Comparison of ENCODE assay signal across 18 cellular contexts in genomic region chr20:42981258-42981657, GRCh38.
A peak's percentile ranks its signal among the peaks of the same experiment; 100 is the strongest.
DNase-seq lines count a peak whose midpoint lies in the region; FAIRE-seq and TF ChIP-seq lines count a peak whose summit lies in the region.
"Had no signal": no experiment of that assay in that cellular context is flagged by ENCODE, and none has a peak within 500 bp of the region (broad histone marks: within the 10 kb centered on the region; RNA-seq: fewer than 3 reads in every experiment).

No MANE protein-coding gene starts in this region.

- FAIRE-seq in H1 (lab: Jason Lieb, UNC), result no peak
- FAIRE-seq: GM12878 had no signal

- TF ChIP-seq RAD21 in H1 (IDR thresholded peaks at IDR 0.05 in 1 of 2, conservative IDR thresholded peaks at IDR 0.05 in 1 of 2; ENCODE audit: low read depth in 2 of 2, low read length in 2 of 2), result no peak

- H4K91ac ChIP-seq in H1 (replicated peaks; ENCODE audit: insufficient read length, low read length), result no peak overlapping the region

- H3K56ac ChIP-seq in H1 (replicated peaks; ENCODE audit: insufficient read length, low read depth, low read length), result no peak overlapping the region

- CTCF ChIA-PET in H1 (lab: Charles Lee; ENCODE audit: partially characterized antibody), result interaction anchor here (1.2 kb wide), 1 partner anchor 45 kb away, joined by 4 read pairs; no protein-coding TSS in a partner anchor

- H3K4me3 Mint-ChIP-seq in progenitor cell of endocrine pancreas (ENCODE audit: low read depth), result no peak overlapping the region
- no peak overlapping the region for H3K4me3 Mint-ChIP-seq in activated T-cell treated with anti-CD3 and anti-CD28 coated beads, Interleukin-2, amount 50 U/mL, for 24 hours
- H3K4me3 Mint-ChIP-seq: CD14-positive monocyte; CD4-positive, alpha-beta memory T cell had no signal

- H3K79me2 ChIP-seq in H1 (ENCODE audit: control insufficient read depth in 1 of 2, insufficient read depth in 2 of 2, low read length in 2 of 2), result no peaks in the 10 kb centered on the region

- no peak for TF ChIP-seq EP300 in H1 (IDR thresholded peaks at IDR 0.05; ENCODE audit: borderline replicate concordance in 1 of 2, low read depth in 2 of 2, low read length in 2 of 2)

- H3K36me3 Mint-ChIP-seq in progenitor cell of endocrine pancreas (ENCODE audit: insufficient read depth), result peaks cover 14% of the 10 kb centered on the region
- H3K36me3 Mint-ChIP-seq in activated T-cell treated with anti-CD3 and anti-CD28 coated beads, Interleukin-2, amount 50 U/mL, for 24 hours (ENCODE audit: low read depth), result no peaks in the 10 kb centered on the region
- H3K36me3 Mint-ChIP-seq: CD14-positive monocyte; CD4-positive, alpha-beta memory T cell had no signal

- peak overlapping the region; percentile 96 for H2BK12ac ChIP-seq in H1 (ENCODE audit: low read depth, low read length)

- H2AK5ac ChIP-seq in H1 (ENCODE audit: low read depth, low read length), result peak overlapping the region; percentile 87; the same call in 1 of the 2 replicates

- H2BK5ac ChIP-seq in H1 (ENCODE audit: low read depth, low read length), result no peak overlapping the region

- POLR2A ChIA-PET in H1 (lab: Charles Lee; ENCODE audit: partially characterized antibody), result interaction anchor here (0.6 to 1.2 kb wide), 2 partner anchors 146 to 548 kb away, joined by 3 read pairs; no protein-coding TSS in a partner anchor

- peak overlapping the region; percentile 73 for H2BK120ac ChIP-seq in H1 (replicated peaks; ENCODE audit: low read depth, low read length)

- no peak overlapping the region for H4K5ac ChIP-seq in H1 (ENCODE audit: insufficient read length, low read depth, low read length)

- no peak overlapping the region for H4K8ac ChIP-seq in H1 (ENCODE audit: extremely low read depth, insufficient read depth, low read length)

- peaks cover 42% of the 10 kb centered on the region for H3K4me1 Mint-ChIP-seq in progenitor cell of endocrine pancreas (ENCODE audit: low read depth)
- H3K4me1 Mint-ChIP-seq in activated T-cell treated with anti-CD3 and anti-CD28 coated beads, Interleukin-2, amount 50 U/mL, for 24 hours (ENCODE audit: low read depth), result no peaks in the 10 kb centered on the region
- H3K4me1 Mint-ChIP-seq: CD14-positive monocyte; CD4-positive, alpha-beta memory T cell had no signal

- no peak for TF ChIP-seq CTCF in H1 (IDR thresholded peaks at IDR 0.05; ENCODE audit: control extremely low read depth in 1 of 3, insufficient read depth in 1 of 3, low read depth in 1 of 3, low read length in 3 of 3)
- no peak for TF ChIP-seq CTCF in progenitor cell of endocrine pancreas (IDR thresholded peaks at IDR 0.05; ENCODE audit: unreplicated experiment)

- H3K79me1 ChIP-seq in H1 (ENCODE audit: low read depth, low read length), result no peaks in the 10 kb centered on the region

- no peaks in the 10 kb centered on the region for H3K23me2 ChIP-seq in H1 (ENCODE audit: low read depth, low read length)

- H3K27me3 Mint-ChIP-seq in progenitor cell of endocrine pancreas, result no peaks in the 10 kb centered on the region
- no peaks in the 10 kb centered on the region for H3K27me3 Mint-ChIP-seq in activated T-cell treated with anti-CD3 and anti-CD28 coated beads, Interleukin-2, amount 50 U/mL, for 24 hours
- H3K27me3 Mint-ChIP-seq: CD4-positive, alpha-beta memory T cell had no signal

- H3K27me3 ChIP-seq in HUES48 (ENCODE audit: control insufficient read depth, insufficient read depth, low read length) (peaks cover 7% of the 10 kb centered on the region), H1 (replicated peaks in 1 of 4; ENCODE audit: control insufficient read depth in 3 of 4, extremely low read depth in 1 of 4, insufficient read depth in 3 of 4, low read length in 3 of 4) (0 out of 7 replicates have a peak, but pooled peaks cover 0 to 2% (median 0%) of the 10 kb centered on the region in 4 experiments)
- H3K27me3 ChIP-seq: BLaER1 had no signal

- H3K4me1 ChIP-seq in HUES48 (ENCODE audit: control insufficient read depth, insufficient read depth, low read length) (peaks cover 26% of the 10 kb centered on the region), H1 (replicated peaks in 1 of 4; ENCODE audit: control insufficient read depth in 3 of 4, insufficient read depth in 4 of 4, low read length in 3 of 4) (peaks cover 0 to 13% (median 8%) of the 10 kb centered on the region in 4 experiments; a peak in 5 of 7 replicates)
- H3K4me1 ChIP-seq: BLaER1 had no signal

- H3K9me3 ChIP-seq in HUES48 (ENCODE audit: control insufficient read depth, insufficient read depth, low read length) (no peaks in the 10 kb centered on the region), H1 (ENCODE audit: insufficient read depth in 2 of 2, low read depth in 1 of 2, low read length in 1 of 2) (no peaks in the 10 kb centered on the region)
- H3K9me3 ChIP-seq: BLaER1 had no signal

- no peak overlapping the region for H3K4me3 ChIP-seq in HUES48 (ENCODE audit: low read depth, low read length)
- H3K4me3 ChIP-seq in H1 (ENCODE audit: extremely low read depth in 1 of 4, insufficient read depth in 2 of 4, low read depth in 3 of 4, low read length in 4 of 4), result no peak overlapping the region
- H3K4me3 ChIP-seq: BLaER1, GM12878 had no signal

- WGBS in H1 (ENCODE audit: extremely low coverage in 1 of 2, insufficient coverage in 1 of 2, insufficient read length in 1 of 2, insufficient replicate concordance in 2 of 2, low coverage in 1 of 2, low lambda C conversion rate in 2 of 2, missing lambda C conversion rate in 1 of 2), 2 experiments, result 92% methylated on average over 2 of the region's 2 CpGs; no CpG with 5 or more reads in 1 of the 2 experiments

- no peak overlapping the region for H2AFZ ChIP-seq in H1 (ENCODE audit: low read length)

- peak overlapping the region; percentile 43 for H3K27ac ChIP-seq in HUES48 (ENCODE audit: low read depth, low read length)
- no peak overlapping the region for H3K27ac ChIP-seq in H1 (ENCODE audit: low read depth, low read length)
- H3K27ac ChIP-seq: 22Rv1, BLaER1 had no signal

- peaks cover 0 to 1% of the 10 kb centered on the region in 2 experiments for H4K20me1 ChIP-seq in H1 (replicated peaks in 1 of 2; ENCODE audit: control insufficient read depth in 1 of 2, insufficient read depth in 2 of 2, low read length in 2 of 2)
- H4K20me1 ChIP-seq: BLaER1 had no signal

- H3K4ac ChIP-seq in H1 (replicated peaks; ENCODE audit: insufficient read length, low read depth, low read length), result no peak overlapping the region

- H3K14ac ChIP-seq in H1 (ENCODE audit: insufficient read length), result no peak overlapping the region

- no peak overlapping the region for H3K23ac ChIP-seq in H1 (ENCODE audit: insufficient read length)

- H3K9ac ChIP-seq in HUES48 (ENCODE audit: low read depth, low read length), result no peak overlapping the region
- H3K9ac ChIP-seq in H1 (replicated peaks in 1 of 4; ENCODE audit: extremely low read depth in 1 of 4, low read depth in 3 of 4, low read length in 3 of 4), result no peak overlapping the region
- H3K9ac ChIP-seq: BLaER1 had no signal

- no peak overlapping the region; a peak in 1 of 4 replicates for H3K4me2 ChIP-seq in H1 (ENCODE audit: insufficient read depth in 1 of 2, low read depth in 2 of 2, low read length in 2 of 2)
- H3K4me2 ChIP-seq: BLaER1 had no signal

- DNase-seq in NCI-H510A treated with DMSO at 0.1 percent for 48 hours (lab: John Stamatoyannopoulos, UW), result peak; percentile 27
- DNase-seq in NCI-H510A (lab: John Stamatoyannopoulos, UW), result no peak
- no peak for DNase-seq in H1 (ENCODE audit: low read depth in 1 of 2, low spot score in 2 of 2)
- no peak for DNase-seq in progenitor cell of endocrine pancreas (ENCODE audit: low spot score, unreplicated experiment)
- DNase-seq in stimulated activated naive CD4-positive, alpha-beta T cell treated with Interleukin-2 at 50 U/mL for 16 hours (lab: John Stamatoyannopoulos, UW), result no peak
- no peak for DNase-seq in activated T-cell treated with anti-CD3 and anti-CD28 coated beads, Interleukin-2, amount 50 U/mL, for 24 hours
- no peak for DNase-seq in NCI-H1930 (lab: John Stamatoyannopoulos, UW)
- DNase-seq: Calu3; CD4-positive, alpha-beta memory T cell; DND-41; EL; HCEC 1CT; IMR-90 had no signal

- H2BK20ac ChIP-seq in H1 (ENCODE audit: low read length), result peak overlapping the region; percentile 88; the same call in 1 of the 2 replicates

- peak overlapping the region; percentile 83; the same call in 1 of the 2 replicates for H3K18ac ChIP-seq in H1 (ENCODE audit: extremely low read depth, low read length)

- H3K36me3 ChIP-seq in HUES48 (ENCODE audit: control insufficient read depth, insufficient read depth, low read length), result no peaks in the 10 kb centered on the region
- no peaks in the 10 kb centered on the region for H3K36me3 ChIP-seq in H1 (ENCODE audit: control insufficient read depth in 2 of 4, insufficient read depth in 4 of 4, low read length in 3 of 4)
- H3K36me3 ChIP-seq: BLaER1 had no signal

- TF ChIP-seq POLR2A in H1 (IDR thresholded peaks at IDR 0.05; ENCODE audit: control extremely low read depth in 1 of 2, low read depth in 2 of 2, low read length in 2 of 2), result no peak

- H3K9me3 Mint-ChIP-seq in progenitor cell of endocrine pancreas (ENCODE audit: low read depth), result peaks cover 6% of the 10 kb centered on the region
- peaks cover 10% of the 10 kb centered on the region for H3K9me3 Mint-ChIP-seq in activated T-cell treated with anti-CD3 and anti-CD28 coated beads, Interleukin-2, amount 50 U/mL, for 24 hours

- H3K27ac Mint-ChIP-seq in progenitor cell of endocrine pancreas, result peak overlapping the region; percentile 97
- no peak overlapping the region for H3K27ac Mint-ChIP-seq in activated T-cell treated with anti-CD3 and anti-CD28 coated beads, Interleukin-2, amount 50 U/mL, for 24 hours
- H3K27ac Mint-ChIP-seq: CD14-positive monocyte; CD4-positive, alpha-beta memory T cell had no signal

- H2BK15ac ChIP-seq in H1 (ENCODE audit: low read length), result 0 out of 2 replicates have a peak overlapping the region, but pooled peaks have one; percentile 12

TF ChIP-seq in H1, 55 proteins besides CTCF, POLR2A, EP300 and RAD21:
- TF ChIP-seq KDM5A (IDR thresholded peaks at IDR 0.05; ENCODE audit: low read length), result no peak
- no peak for TF ChIP-seq SUZ12 (IDR thresholded peaks at IDR 0.05; ENCODE audit: low read length)
- no peak for TF ChIP-seq ATF2 (IDR thresholded peaks at IDR 0.05; ENCODE audit: low read length)
TF ChIP-seq in H1: peak in this region for 0.
